In the genomic region with DNA sequence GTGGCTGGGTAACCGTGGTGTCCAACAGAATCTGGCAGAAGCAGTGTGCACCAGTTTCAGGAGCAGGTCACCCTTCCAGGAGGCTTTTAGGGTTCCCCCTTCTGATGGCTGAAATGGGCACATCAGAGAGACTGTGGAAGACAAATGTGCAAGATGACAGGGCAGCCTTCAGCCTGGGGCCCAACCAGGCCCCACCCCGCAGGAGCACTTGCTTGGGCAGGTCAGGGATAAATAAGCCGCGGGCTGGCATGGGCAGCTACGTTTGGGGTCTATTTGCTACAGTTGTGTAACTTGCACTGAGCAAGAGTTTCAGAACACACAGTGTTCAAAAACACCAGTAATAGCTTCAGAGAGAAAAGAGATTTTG, we compare ENCODE assay signal across 22 cellular contexts. TPM values are rescaled to one million over a fixed set of nuclear protein-coding genes. Genes with fewer than 3 reads are reported as not detected.
A peak's percentile ranks its signal among the peaks of the same experiment; 100 is the strongest.
DNase-seq lines count a peak whose midpoint lies in the region; ATAC-seq, FAIRE-seq and TF ChIP-seq lines count a peak whose summit lies in the region.
"Had no signal": no experiment of that assay in that cellular context is flagged by ENCODE, and none has a peak within 500 bp of the region (broad histone marks: within the 10 kb centered on the region; RNA-seq: fewer than 3 reads in every experiment).

No MANE protein-coding gene starts in this region.

- no peak for TF ChIP-seq RAD21 in HepG2 (CRISPR knock-in tag; IDR thresholded peaks at IDR 0.05)

- H3K27me3 ChIP-seq in HepG2 (ENCODE audit: control insufficient read depth in 1 of 2, insufficient read depth in 2 of 2, low read length in 2 of 2) (peaks cover 5 to 58% of the 10 kb centered on the region in 2 experiments; a peak in 3 of 5 replicates), right lobe of liver (no peaks in the 10 kb centered on the region), bronchial epithelial cell (ENCODE audit: control insufficient read depth, insufficient read depth, low read length) (no peaks in the 10 kb centered on the region)
- H3K27me3 ChIP-seq: brain microvascular endothelial cell, Peyer's patch, upper lobe of right lung had no signal

- H3K79me2 ChIP-seq in HepG2 (ENCODE audit: insufficient read depth, low read length) = peaks cover under 1% of the 10 kb centered on the region
- H3K79me2 ChIP-seq: parathyroid adenoma had no signal

- H3K9me3 ChIP-seq in HepG2 (ENCODE audit: low read length) (no peaks in the 10 kb centered on the region), right lobe of liver (no peaks in the 10 kb centered on the region)
- H3K9me3 ChIP-seq: Peyer's patch, upper lobe of right lung had no signal

- H3K27ac ChIP-seq in HepG2 (ENCODE audit: extremely low read length, insufficient read depth, low read length) (no peak overlapping the region), right lobe of liver (no peak overlapping the region), coronary artery (peak overlapping the region in 1 of 2 donors; percentile 68)
- H3K27ac ChIP-seq: brain microvascular endothelial cell, parathyroid adenoma, Peyer's patch, upper lobe of right lung had no signal

- H3K36me3 ChIP-seq in HepG2 (replicated peaks in 1 of 2; ENCODE audit: control insufficient read depth in 1 of 2, insufficient read depth in 2 of 2, low read length in 2 of 2) (no peaks in the 10 kb centered on the region), right lobe of liver (no peaks in the 10 kb centered on the region), bronchial epithelial cell (ENCODE audit: control insufficient read depth, insufficient read depth, low read length) (no peaks in the 10 kb centered on the region)
- H3K36me3 ChIP-seq: brain microvascular endothelial cell, Peyer's patch, upper lobe of right lung had no signal

- WGBS in HepG2 (ENCODE audit: low lambda C conversion rate) = 0% methylated on average over 5 of the region's 5 CpGs
- 44% methylated on average over 4 of the region's 5 CpGs for WGBS in right lobe of liver (ENCODE audit: insufficient coverage, low coverage, low lambda C conversion rate, missing lambda C conversion rate)

- TF ChIP-seq CTCF in HepG2 (CRISPR knock-in tag; IDR thresholded peaks at IDR 0.05) (no peak), right lobe of liver (IDR thresholded peaks at IDR 0.05) (no peak), bronchial epithelial cell (IDR thresholded peaks at IDR 0.05; ENCODE audit: insufficient read depth, low read length, severe bottlenecking) (no peak), nephron (IDR thresholded peaks at IDR 0.05; ENCODE audit: unreplicated experiment in 3 of 3) (no peak), coronary artery (IDR thresholded peaks at IDR 0.05) (no peak)

- POLR2A ChIA-PET in HepG2 (lab: Yijun Ruan, JAX) = interaction anchor here (0.9 to 3.7 kb wide), 9 partner anchors 8 to 47 kb away, joined by 3 to 15 read pairs (median 4); a partner anchor contains a TSS

- CTCF ChIA-PET in HepG2 (lab: Yijun Ruan, JAX; ENCODE audit: low intra/inter-chr PET ratio, low total read pairs) = no interaction called here

- H3K4me1 ChIP-seq in HepG2 (ENCODE audit: insufficient read depth, low read length) (peaks cover 67% of the 10 kb centered on the region), right lobe of liver (peaks cover 0 to 6% (median 3%) of the 10 kb centered on the region in 4 donors)
- H3K4me1 ChIP-seq: parathyroid adenoma had no signal

- no peak overlapping the region for H3K9ac ChIP-seq in HepG2 (ENCODE audit: insufficient read depth, low read depth, low read length)
- H3K9ac ChIP-seq: parathyroid adenoma had no signal

- peak overlapping the region; percentile 55 to 73 (median 57) for H3K27ac Mint-ChIP-seq in nephron
- H3K27ac Mint-ChIP-seq: activated naive CD8-positive, alpha-beta T cell had no signal

- no peak for TF ChIP-seq POLR2A in HepG2 (IDR thresholded peaks at IDR 0.05; ENCODE audit: insufficient read depth in 1 of 2, low read depth in 2 of 2, low read length in 2 of 2)
- TF ChIP-seq POLR2A in right lobe of liver (IDR thresholded peaks at IDR 0.05) = no peak

- intact Hi-C loops in HepG2 (cut with micrococcal nuclease; ENCODE audit: unreplicated experiment) = no loop called here
- intact Hi-C loops in right lobe of liver (cut with DNase I) = no loop called here

- peaks cover 8% of the 10 kb centered on the region for H3K27me3 Mint-ChIP-seq in nephron (ENCODE audit: low read depth)

- ATAC-seq in HepG2 = no peak
- ATAC-seq in right lobe of liver = no peak
- ATAC-seq in GM19452 (IDR thresholded peaks at IDR 0.05; ENCODE audit: unreplicated experiment) = no peak
- ATAC-seq: esophagus mucosa, upper lobe of right lung had no signal

- no peaks in the 10 kb centered on the region for H3K36me3 Mint-ChIP-seq in nephron (ENCODE audit: low read depth)
- H3K36me3 Mint-ChIP-seq: activated naive CD8-positive, alpha-beta T cell; CD4-positive, CD25-positive, alpha-beta regulatory T cell had no signal

- no peak overlapping the region for H2AFZ ChIP-seq in HepG2 (ENCODE audit: low read length)
- H2AFZ ChIP-seq: parathyroid adenoma had no signal

- FAIRE-seq in HepG2 (lab: Jason Lieb, UNC) (no peak), bronchial epithelial cell (lab: Jason Lieb, UNC) (no peak)
- FAIRE-seq: H54, small intestine had no signal

- DNase-seq in HepG2 (ENCODE audit: low spot score) (no peak), right lobe of liver (no peak), bronchial epithelial cell (ENCODE audit: low read depth) (peak; percentile 61), cerebellum (ENCODE audit: low spot score) (no peak), coronary artery (ENCODE audit: low spot score) (no peak)
- DNase-seq in activated CD4-positive, alpha-beta T cell treated with anti-CD3 and anti-CD28 coated beads, Interleukin-2, amount 50 U/mL, for 48 hours = no peak
- DNase-seq: activated CD4-positive, CD25-positive, alpha-beta regulatory T cell treated with anti-CD3 and anti-CD28 coated beads, Interleukin-2, amount 50 U/mL, for 72 hours; brain microvascular endothelial cell; CD4-positive, CD25-positive, alpha-beta regulatory T cell; GDM1; NCI-H146; small intestine; stimulated activated CD4-positive, alpha-beta T cell treated with anti-CD3 and anti-CD28 coated beads, Interleukin-4, amount 100 ng/mL, for 1 hour; upper lobe of right lung had no signal

- H4K20me1 ChIP-seq in HepG2 (ENCODE audit: insufficient read depth, low read length) = no peaks in the 10 kb centered on the region

- BruUV-seq in HepG2 (replicated peaks; lab: Mats Ljungman, UMichigan) = no TSS peak

- H3K4me1 Mint-ChIP-seq in nephron = peaks cover 39% of the 10 kb centered on the region

- no peaks in the 10 kb centered on the region for H3K9me3 Mint-ChIP-seq in nephron
- H3K9me3 Mint-ChIP-seq: CD4-positive, CD25-positive, alpha-beta regulatory T cell had no signal

- in situ Hi-C loops in HepG2 (cut with HindIII; ENCODE audit: extremely low pct_ligation_motif_present, low pct_unique_long_range_greater_than_20kb) = no loop called here

- peak overlapping the region; percentile 63 for H3K4me2 ChIP-seq in HepG2 (ENCODE audit: low read depth, low read length)

- peak overlapping the region in 2 of 3 experiments; percentile 17 to 30 for H3K4me3 Mint-ChIP-seq in nephron
- H3K4me3 Mint-ChIP-seq: activated naive CD8-positive, alpha-beta T cell had no signal

- H3K4me3 ChIP-seq in HepG2 (replicated peaks in 1 of 3; ENCODE audit: insufficient read depth in 1 of 3, low read depth in 2 of 3, low read length in 3 of 3) (peak overlapping the region in 2 of 3 experiments; percentile 14 to 51; a peak in 2 of 6 replicates), right lobe of liver (no peak overlapping the region), bronchial epithelial cell (ENCODE audit: low read depth, low read length) (no peak overlapping the region), coronary artery (no peak overlapping the region)
- H3K4me3 ChIP-seq: Peyer's patch, upper lobe of right lung had no signal

- TF ChIP-seq EP300 in HepG2 (IDR thresholded peaks at IDR 0.05; ENCODE audit: low read depth in 2 of 2, low read length in 2 of 2) (no peak), HepG2 (CRISPR knock-in tag; IDR thresholded peaks at IDR 0.05; ENCODE audit: borderline replicate concordance) (no peak)

RNA-seq across cellular contexts. Expression of a gene that starts 45.0 kb away (rescaled TPM):
- total RNA-seq in HepG2 (2016; rRNA removed; fragmentation: Illumina TruSeq; extraction: Trizol) = 0.94 and 1.7 TPM in 2 replicates
- 1.4 and 1.8 TPM in 2 replicates for total RNA-seq in HepG2 (2016; cell fraction: cytosol; rRNA removed; fragmentation: Illumina TruSeq; extraction: Trizol; ENCODE audit: low read depth)
- total RNA-seq in HepG2 (2016; cell fraction: insoluble cytoplasmic fraction; rRNA removed; fragmentation: Illumina TruSeq; extraction: Trizol) = 1.2 and 1.8 TPM in 2 replicates
- total RNA-seq in HepG2 (2016; cell fraction: membrane; rRNA removed; fragmentation: Illumina TruSeq; extraction: Trizol) = 1.2 and 1.9 TPM in 2 replicates
- 2.8 and 3.9 TPM in 2 replicates for total RNA-seq in HepG2 (2016; cell fraction: nucleus; rRNA removed; fragmentation: Illumina TruSeq; extraction: Trizol)
- 1.4 TPM in 2 replicates for polyA plus RNA-seq in HepG2 (2011; rRNA removed)
- 0.42 and 0.64 TPM in 2 replicates for polyA plus RNA-seq in HepG2 (2011; cell fraction: cytosol; rRNA removed)
- 15.9 and 22.2 TPM in 2 replicates for polyA plus RNA-seq in HepG2 (2011; cell fraction: nucleus; rRNA removed)
- 1.8 and 2.5 TPM in 2 replicates for polyA plus RNA-seq in HepG2 (2012)
- 1.1 and 1.4 TPM in 2 replicates for polyA plus RNA-seq in HepG2 (2016; cell fraction: cytosol; fragmentation: Illumina TruSeq; extraction: Trizol; ENCODE audit: low read depth)
- polyA plus RNA-seq in HepG2 (2016; cell fraction: insoluble cytoplasmic fraction; fragmentation: Illumina TruSeq; extraction: Trizol; ENCODE audit: low read depth) = 1.3 and 1.9 TPM in 2 replicates
- polyA plus RNA-seq in HepG2 (2016; cell fraction: membrane; fragmentation: Illumina TruSeq; extraction: Trizol; ENCODE audit: low read depth) = 1.9 and 2.3 TPM in 2 replicates
- polyA plus RNA-seq in HepG2 (2016; cell fraction: nucleus; fragmentation: Illumina TruSeq; extraction: Trizol; ENCODE audit: insufficient read depth, low read depth) = 9.5 and 11.0 TPM in 2 replicates
- polyA minus RNA-seq in HepG2 (2011; rRNA and poly(A)+ RNA removed; ENCODE audit: low replicate concordance) = 1.7 and 5.4 TPM in 2 replicates
- 1.1 and 1.9 TPM in 2 replicates for polyA minus RNA-seq in HepG2 (2011; cell fraction: cytosol; rRNA and poly(A)+ RNA removed)
- 5.5 and 5.9 TPM in 2 replicates for polyA minus RNA-seq in HepG2 (2011; cell fraction: nucleus; rRNA and poly(A)+ RNA removed)
- total RNA-seq in right lobe of liver = 1 to 10 TPM; 2.5 to 6.4 (median 4.9) TPM
- 0.79 and 1.8 TPM in 2 replicates for total RNA-seq in bronchial epithelial cell
- 20.5 TPM for total RNA-seq in cerebellum
- total RNA-seq: activated CD8-positive, alpha-beta memory T cell treated with anti-CD3 and anti-CD28 coated beads for 36 hours had no signal
- polyA plus RNA-seq: CD4-positive, CD25-positive, alpha-beta regulatory T cell had no signal

RNA-seq across cellular contexts. Expression of a gene that starts 55.2 kb away (rescaled TPM):
- total RNA-seq in HepG2 (2016; rRNA removed; fragmentation: Illumina TruSeq; extraction: Trizol) = 23.0 and 55.8 TPM in 2 replicates
- total RNA-seq in HepG2 (2016; cell fraction: cytosol; rRNA removed; fragmentation: Illumina TruSeq; extraction: Trizol; ENCODE audit: low read depth) = 18.5 and 23.3 TPM in 2 replicates
- 19.1 and 55.8 TPM in 2 replicates for total RNA-seq in HepG2 (2016; cell fraction: insoluble cytoplasmic fraction; rRNA removed; fragmentation: Illumina TruSeq; extraction: Trizol)
- total RNA-seq in HepG2 (2016; cell fraction: membrane; rRNA removed; fragmentation: Illumina TruSeq; extraction: Trizol) = 18.8 and 20.0 TPM in 2 replicates
- total RNA-seq in HepG2 (2016; cell fraction: nucleus; rRNA removed; fragmentation: Illumina TruSeq; extraction: Trizol) = 52.6 and 64.0 TPM in 2 replicates
- 23.4 and 33.6 TPM in 2 replicates for polyA plus RNA-seq in HepG2 (2011; rRNA removed)
- polyA plus RNA-seq in HepG2 (2011; cell fraction: cytosol; rRNA removed) = 20.1 and 34.6 TPM in 2 replicates
- polyA plus RNA-seq in HepG2 (2011; cell fraction: nucleus; rRNA removed) = 63.4 and 88.4 TPM in 2 replicates
- 22.8 and 28.0 TPM in 2 replicates for polyA plus RNA-seq in HepG2 (2012)
- polyA plus RNA-seq in HepG2 (2016; cell fraction: cytosol; fragmentation: Illumina TruSeq; extraction: Trizol; ENCODE audit: low read depth) = 5.7 and 7.1 TPM in 2 replicates
- polyA plus RNA-seq in HepG2 (2016; cell fraction: insoluble cytoplasmic fraction; fragmentation: Illumina TruSeq; extraction: Trizol; ENCODE audit: low read depth) = 19.7 and 23.4 TPM in 2 replicates
- polyA plus RNA-seq in HepG2 (2016; cell fraction: membrane; fragmentation: Illumina TruSeq; extraction: Trizol; ENCODE audit: low read depth) = 10.4 and 11.4 TPM in 2 replicates
- 123 and 129 TPM in 2 replicates for polyA plus RNA-seq in HepG2 (2016; cell fraction: nucleus; fragmentation: Illumina TruSeq; extraction: Trizol; ENCODE audit: insufficient read depth, low read depth)
- 53.9 and 165 TPM in 2 replicates for polyA minus RNA-seq in HepG2 (2011; rRNA and poly(A)+ RNA removed; ENCODE audit: low replicate concordance)
- 62.7 and 77.3 TPM in 2 replicates for polyA minus RNA-seq in HepG2 (2011; cell fraction: cytosol; rRNA and poly(A)+ RNA removed)
- 25.7 and 27.8 TPM in 2 replicates for polyA minus RNA-seq in HepG2 (2011; cell fraction: nucleus; rRNA and poly(A)+ RNA removed)
- total RNA-seq in right lobe of liver = 100 to 1,000 TPM in 1 of 6 experiments, 10 to 100 TPM in 5; 60.9 to 104 (median 86.1) TPM
- 35.5 and 49.2 TPM in 2 replicates for total RNA-seq in bronchial epithelial cell
- total RNA-seq in cerebellum = 20.4 TPM

Comparison
In these comparisons a context has a peak if more than half of its experiments do, and no peak if none do; other contexts are left out.
1. H3K4me3 ChIP-seq: peak in HepG2 (2 of 3); none in right lobe of liver (0 of 3), bronchial epithelial cell (single experiment) and coronary artery (single experiment).